Comparison of ENCODE assay signal across 1 cellular context in the genomic region with DNA sequence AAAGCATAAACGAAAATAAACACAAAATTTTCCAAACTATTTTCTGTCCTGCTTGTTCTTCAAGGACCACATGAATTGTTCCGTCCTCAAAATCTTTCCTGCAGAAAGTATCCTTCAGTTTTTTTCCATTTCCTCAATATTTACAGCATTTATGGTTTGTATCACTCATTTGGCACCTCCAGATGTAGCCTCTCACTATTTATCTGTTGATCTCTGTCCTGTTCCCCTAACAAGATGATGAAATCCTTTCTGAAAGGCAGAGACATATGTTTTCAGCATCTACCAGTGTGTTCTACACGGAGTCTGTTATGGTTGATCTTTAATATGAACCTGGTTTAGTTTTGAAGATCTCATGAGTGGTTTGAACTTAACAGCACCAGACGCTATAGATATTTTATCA.
TF ChIP-seq lines count a peak whose summit lies in the region.

No MANE protein-coding gene starts in this region.

TF ChIP-seq in GM23338, 12 proteins besides CTCF, POLR2A, EP300 and RAD21 (continued from another document):
- TF ChIP-seq JUNB (IDR thresholded peaks at IDR 0.05; ENCODE audit: unreplicated experiment) = no peak
- TF ChIP-seq, protein P1, sequence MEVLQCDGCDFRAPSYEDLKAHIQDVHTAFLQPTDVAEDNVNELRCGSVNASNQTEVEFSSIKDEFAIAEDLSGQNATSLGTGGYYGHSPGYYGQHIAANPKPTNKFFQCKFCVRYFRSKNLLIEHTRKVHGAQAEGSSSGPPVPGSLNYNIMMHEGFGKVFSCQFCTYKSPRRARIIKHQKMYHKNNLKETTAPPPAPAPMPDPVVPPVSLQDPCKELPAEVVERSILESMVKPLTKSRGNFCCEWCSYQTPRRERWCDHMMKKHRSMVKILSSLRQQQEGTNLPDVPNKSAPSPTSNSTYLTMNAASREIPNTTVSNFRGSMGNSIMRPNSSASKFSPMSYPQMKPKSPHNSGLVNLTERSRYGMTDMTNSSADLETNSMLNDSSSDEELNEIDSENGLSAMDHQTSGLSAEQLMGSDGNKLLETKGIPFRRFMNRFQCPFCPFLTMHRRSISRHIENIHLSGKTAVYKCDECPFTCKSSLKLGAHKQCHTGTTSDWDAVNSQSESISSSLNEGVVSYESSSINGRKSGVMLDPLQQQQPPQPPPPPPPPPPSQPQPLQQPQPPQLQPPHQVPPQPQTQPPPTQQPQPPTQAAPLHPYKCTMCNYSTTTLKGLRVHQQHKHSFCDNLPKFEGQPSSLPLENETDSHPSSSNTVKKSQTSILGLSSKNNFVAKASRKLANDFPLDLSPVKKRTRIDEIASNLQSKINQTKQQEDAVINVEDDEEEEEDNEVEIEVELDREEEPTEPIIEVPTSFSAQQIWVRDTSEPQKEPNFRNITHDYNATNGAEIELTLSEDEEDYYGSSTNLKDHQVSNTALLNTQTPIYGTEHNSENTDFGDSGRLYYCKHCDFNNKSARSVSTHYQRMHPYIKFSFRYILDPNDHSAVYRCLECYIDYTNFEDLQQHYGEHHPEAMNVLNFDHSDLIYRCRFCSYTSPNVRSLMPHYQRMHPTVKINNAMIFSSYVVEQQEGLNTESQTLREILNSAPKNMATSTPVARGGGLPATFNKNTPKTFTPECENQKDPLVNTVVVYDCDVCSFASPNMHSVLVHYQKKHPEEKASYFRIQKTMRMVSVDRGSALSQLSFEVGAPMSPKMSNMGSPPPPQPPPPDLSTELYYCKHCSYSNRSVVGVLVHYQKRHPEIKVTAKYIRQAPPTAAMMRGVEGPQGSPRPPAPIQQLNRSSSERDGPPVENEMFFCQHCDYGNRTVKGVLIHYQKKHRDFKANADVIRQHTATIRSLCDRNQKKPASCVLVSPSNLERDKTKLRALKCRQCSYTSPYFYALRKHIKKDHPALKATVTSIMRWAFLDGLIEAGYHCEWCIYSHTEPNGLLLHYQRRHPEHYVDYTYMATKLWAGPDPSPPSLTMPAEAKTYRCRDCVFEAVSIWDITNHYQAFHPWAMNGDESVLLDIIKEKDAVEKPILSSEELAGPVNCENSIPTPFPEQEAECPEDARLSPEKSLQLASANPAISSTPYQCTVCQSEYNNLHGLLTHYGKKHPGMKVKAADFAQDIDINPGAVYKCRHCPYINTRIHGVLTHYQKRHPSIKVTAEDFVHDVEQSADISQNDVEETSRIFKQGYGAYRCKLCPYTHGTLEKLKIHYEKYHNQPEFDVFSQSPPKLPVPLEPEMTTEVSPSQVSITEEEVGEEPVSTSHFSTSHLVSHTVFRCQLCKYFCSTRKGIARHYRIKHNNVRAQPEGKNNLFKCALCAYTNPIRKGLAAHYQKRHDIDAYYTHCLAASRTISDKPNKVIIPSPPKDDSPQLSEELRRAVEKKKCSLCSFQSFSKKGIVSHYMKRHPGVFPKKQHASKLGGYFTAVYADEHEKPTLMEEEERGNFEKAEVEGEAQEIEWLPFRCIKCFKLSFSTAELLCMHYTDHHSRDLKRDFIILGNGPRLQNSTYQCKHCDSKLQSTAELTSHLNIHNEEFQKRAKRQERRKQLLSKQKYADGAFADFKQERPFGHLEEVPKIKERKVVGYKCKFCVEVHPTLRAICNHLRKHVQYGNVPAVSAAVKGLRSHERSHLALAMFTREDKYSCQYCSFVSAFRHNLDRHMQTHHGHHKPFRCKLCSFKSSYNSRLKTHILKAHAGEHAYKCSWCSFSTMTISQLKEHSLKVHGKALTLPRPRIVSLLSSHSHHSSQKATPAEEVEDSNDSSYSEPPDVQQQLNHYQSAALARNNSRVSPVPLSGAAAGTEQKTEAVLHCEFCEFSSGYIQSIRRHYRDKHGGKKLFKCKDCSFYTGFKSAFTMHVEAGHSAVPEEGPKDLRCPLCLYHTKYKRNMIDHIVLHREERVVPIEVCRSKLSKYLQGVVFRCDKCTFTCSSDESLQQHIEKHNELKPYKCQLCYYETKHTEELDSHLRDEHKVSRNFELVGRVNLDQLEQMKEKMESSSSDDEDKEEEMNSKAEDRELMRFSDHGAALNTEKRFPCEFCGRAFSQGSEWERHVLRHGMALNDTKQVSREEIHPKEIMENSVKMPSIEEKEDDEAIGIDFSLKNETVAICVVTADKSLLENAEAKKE (CRISPR knock-in tag; IDR thresholded peaks at IDR 0.05) = no peak
- TF ChIP-seq CREB1 (CRISPR knock-in tag; IDR thresholded peaks at IDR 0.05; ENCODE audit: low read depth) = no peak
- no peak for TF ChIP-seq EZH2phosphoT487 (IDR thresholded peaks at IDR 0.05; ENCODE audit: unreplicated experiment)
- no peak for TF ChIP-seq ZNF114 (CRISPR knock-in tag; IDR thresholded peaks at IDR 0.05)
- no peak for TF ChIP-seq ZNF331 (CRISPR knock-in tag; IDR thresholded peaks at IDR 0.05; ENCODE audit: low read depth)
- no peak for TF ChIP-seq EZH2 (IDR thresholded peaks at IDR 0.05; ENCODE audit: low read depth, unreplicated experiment)
- no peak for TF ChIP-seq STAT1 (IDR thresholded peaks at IDR 0.05; ENCODE audit: unreplicated experiment)
- TF ChIP-seq, protein P2, sequence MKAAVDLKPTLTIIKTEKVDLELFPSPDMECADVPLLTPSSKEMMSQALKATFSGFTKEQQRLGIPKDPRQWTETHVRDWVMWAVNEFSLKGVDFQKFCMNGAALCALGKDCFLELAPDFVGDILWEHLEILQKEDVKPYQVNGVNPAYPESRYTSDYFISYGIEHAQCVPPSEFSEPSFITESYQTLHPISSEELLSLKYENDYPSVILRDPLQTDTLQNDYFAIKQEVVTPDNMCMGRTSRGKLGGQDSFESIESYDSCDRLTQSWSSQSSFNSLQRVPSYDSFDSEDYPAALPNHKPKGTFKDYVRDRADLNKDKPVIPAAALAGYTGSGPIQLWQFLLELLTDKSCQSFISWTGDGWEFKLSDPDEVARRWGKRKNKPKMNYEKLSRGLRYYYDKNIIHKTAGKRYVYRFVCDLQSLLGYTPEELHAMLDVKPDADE (IDR thresholded peaks at IDR 0.05) = no peak
- TF ChIP-seq NANOG (IDR thresholded peaks at IDR 0.05; ENCODE audit: borderline replicate concordance) = no peak
